In the genomic region with DNA sequence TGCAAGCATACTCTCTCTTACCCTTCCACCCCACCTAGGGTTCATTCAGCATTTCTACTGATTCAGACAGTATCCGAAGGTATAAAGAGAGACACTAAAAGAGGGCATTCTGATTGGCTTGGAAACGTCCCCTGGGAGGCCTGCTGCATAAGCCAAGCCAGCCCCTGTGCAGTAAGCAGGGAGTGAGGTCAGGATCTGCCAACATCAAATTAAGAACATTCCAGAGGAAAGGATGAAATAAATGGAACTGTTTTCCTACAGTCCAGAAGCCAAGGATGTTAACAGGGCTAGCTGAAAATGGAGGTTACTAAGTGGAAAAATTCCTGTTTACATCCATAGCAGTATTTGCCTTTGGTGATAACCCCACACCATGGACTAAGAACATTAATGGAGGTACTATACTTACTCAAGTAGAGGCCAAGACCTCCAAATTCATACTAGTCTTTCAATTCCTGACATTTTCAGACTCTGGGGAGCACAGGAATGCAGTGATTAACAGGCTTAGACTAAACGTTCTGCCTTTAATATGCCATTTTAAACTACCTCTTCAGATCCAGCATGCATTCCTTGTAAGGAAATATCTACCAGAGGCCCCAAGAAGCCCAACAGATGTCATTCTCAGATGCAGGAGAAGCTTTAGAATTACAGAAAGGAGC, we compare ENCODE assay signal across 20 cellular contexts. TPM values are rescaled to one million over a fixed set of nuclear protein-coding genes. Genes with fewer than 3 reads are reported as not detected.
A peak's percentile ranks its signal among the peaks of the same experiment; 100 is the strongest.
DNase-seq lines count a peak whose midpoint lies in the region; ATAC-seq and TF ChIP-seq lines count a peak whose summit lies in the region.
"Had no signal": no experiment of that assay in that cellular context is flagged by ENCODE, and none has a peak within 500 bp of the region (broad histone marks: within the 10 kb centered on the region; RNA-seq: fewer than 3 reads in every experiment).

No MANE protein-coding gene starts in this region.

- TF ChIP-seq POLR2A in vagina (IDR thresholded peaks at IDR 0.05): no peak
- TF ChIP-seq POLR2A in body of pancreas (IDR thresholded peaks at IDR 0.05): no peak

- H3K36me3 Mint-ChIP-seq in nephron (ENCODE audit: low read depth): peaks cover 10% of the 10 kb centered on the region

- H3K27ac ChIP-seq in coronary artery (peak overlapping the region; percentile 10 to 79), vagina (peak overlapping the region; percentile 1), body of pancreas (no peak overlapping the region)
- H3K27ac ChIP-seq: psoas muscle had no signal

- peak overlapping the region in 2 of 3 experiments; percentile 1 to 12 for H3K4me3 Mint-ChIP-seq in nephron
- H3K4me3 Mint-ChIP-seq: activated B cell treated with CpG ODN at 0.5 μM for 24 hours; activated naive CD4-positive, alpha-beta T cell treated with anti-CD3 and anti-CD28 coated beads, Interleukin-2, amount 10 ng/mL, durations not matched to agents 7 days and 5 days; dendritic cell treated with granulocyte-macrophage colony-stimulating factor and Interleukin-4, amounts not matched to agents 40 ng/mL and 50 ng/mL, for 4 days had no signal

- H3K9me3 ChIP-seq in vagina: no peaks in the 10 kb centered on the region
- no peaks in the 10 kb centered on the region for H3K9me3 ChIP-seq in body of pancreas
- H3K9me3 ChIP-seq: mucosa of descending colon, psoas muscle had no signal

- H3K27me3 Mint-ChIP-seq in nephron (ENCODE audit: low read depth): no peaks in the 10 kb centered on the region
- H3K27me3 Mint-ChIP-seq: activated B cell treated with CpG ODN at 0.5 μM for 24 hours; activated naive CD4-positive, alpha-beta T cell treated with anti-CD3 and anti-CD28 coated beads, Interleukin-2, amount 10 ng/mL, durations not matched to agents 7 days and 5 days; dendritic cell treated with granulocyte-macrophage colony-stimulating factor and Interleukin-4, amounts not matched to agents 40 ng/mL and 50 ng/mL, for 4 days had no signal

- H3K4me1 ChIP-seq in vagina (peaks cover 87% of the 10 kb centered on the region), body of pancreas (peaks cover 67% of the 10 kb centered on the region)

- DNase-seq in Right ventricle myocardium inferior (ENCODE audit: missing footprints) (no peak), cardiac septum (ENCODE audit: low spot score) (no peak), coronary artery (ENCODE audit: low spot score) (no peak), vagina (ENCODE audit: extremely low spot score in 2 of 2) (no peak), NCI-H187 (lab: John Stamatoyannopoulos, UW) (no peak), body of pancreas (no peak), HEK293T (ENCODE audit: extremely low spot score) (no peak)
- DNase-seq: activated B cell treated with CpG ODN at 0.5 μM for 24 hours; activated CD8-positive, alpha-beta memory T cell treated with anti-CD3 and anti-CD28 coated beads, Interleukin-2, amount 50 U/mL, for 4 hours; activated naive CD4-positive, alpha-beta T cell treated with anti-CD3 and anti-CD28 coated beads, Interleukin-2, amount 10 ng/mL, durations not matched to agents 7 days and 5 days; Calu3; KBM-7; mucosa of descending colon; NCI-H1417; PC-9; psoas muscle; stimulated activated CD4-positive, alpha-beta T cell treated with anti-CD3 and anti-CD28 coated beads, Interleukin-1b, Interleukin-23, amount 100 ng/mL, for 48 hours; stimulated activated CD8-positive, alpha-beta memory T cell treated with anti-CD3 and anti-CD28 coated beads, Interleukin-4, amount 100 ng/mL, for 48 hours had no signal

- POLR2A ChIA-PET in HEK293T (lab: Yijun Ruan, JAX): interaction anchor here (1.5 kb wide), 1 partner anchor 35 kb away, joined by 3 read pairs; no protein-coding TSS in a partner anchor

- H3K36me3 ChIP-seq in vagina (no peaks in the 10 kb centered on the region), body of pancreas (replicated peaks in 1 of 2; ENCODE audit: insufficient read depth in 1 of 2, low read depth in 2 of 2) (no peaks in the 10 kb centered on the region)

- no peak overlapping the region for H3K4me3 ChIP-seq in coronary artery
- no peak overlapping the region for H3K4me3 ChIP-seq in vagina
- H3K4me3 ChIP-seq in body of pancreas: no peak overlapping the region
- H3K4me3 ChIP-seq: mucosa of descending colon, PC-9, psoas muscle had no signal

- H3K27ac Mint-ChIP-seq in nephron: peak overlapping the region; percentile 74 to 82 (median 74)
- H3K27ac Mint-ChIP-seq: activated B cell treated with CpG ODN at 0.5 μM for 24 hours; activated naive CD4-positive, alpha-beta T cell treated with anti-CD3 and anti-CD28 coated beads, Interleukin-2, amount 10 ng/mL, durations not matched to agents 7 days and 5 days; dendritic cell treated with granulocyte-macrophage colony-stimulating factor and Interleukin-4, amounts not matched to agents 40 ng/mL and 50 ng/mL, for 4 days had no signal

- intact Hi-C loops in Right ventricle myocardium inferior (cut with DNase I): loop anchor here (5.0 kb wide), 1 partner anchor 34 kb away; the partner anchor contains the start of gene NPTN
- intact Hi-C loops in cardiac septum (cut with DNase I): no loop called here
- intact Hi-C loops in vagina (cut with DNase I): no loop called here
- intact Hi-C loops in body of pancreas (cut with DNase I): no loop called here

- peaks cover 59% of the 10 kb centered on the region for H3K4me1 Mint-ChIP-seq in nephron

- TF ChIP-seq CTCF in coronary artery (IDR thresholded peaks at IDR 0.05) (no peak), nephron (IDR thresholded peaks at IDR 0.05; ENCODE audit: unreplicated experiment in 3 of 3) (no peak), vagina (IDR thresholded peaks at IDR 0.05) (no peak), body of pancreas (IDR thresholded peaks at IDR 0.05) (no peak)

- 50 to 53% methylated on average over 3 of the region's 3 CpGs for WGBS in body of pancreas, 2 donors

- CTCF ChIA-PET in HEK293T (lab: Yijun Ruan, JAX): no interaction called here

- ATAC-seq in Right ventricle myocardium inferior (peak; percentile 35), body of pancreas (no peak)
- ATAC-seq: mucosa of descending colon, psoas muscle had no signal

- no peaks in the 10 kb centered on the region for H3K9me3 Mint-ChIP-seq in nephron
- H3K9me3 Mint-ChIP-seq: activated B cell treated with CpG ODN at 0.5 μM for 24 hours; activated naive CD4-positive, alpha-beta T cell treated with anti-CD3 and anti-CD28 coated beads, Interleukin-2, amount 10 ng/mL, durations not matched to agents 7 days and 5 days; dendritic cell treated with granulocyte-macrophage colony-stimulating factor and Interleukin-4, amounts not matched to agents 40 ng/mL and 50 ng/mL, for 4 days had no signal

- H3K27me3 ChIP-seq in vagina (no peaks in the 10 kb centered on the region), body of pancreas (no peaks in the 10 kb centered on the region)

TF ChIP-seq in HEK293T, 16 proteins besides CTCF, POLR2A, EP300 and RAD21:
- TF ChIP-seq CTBP1 (IDR thresholded peaks at IDR 0.05; ENCODE audit: borderline replicate concordance) (no peak), FOXK2 (IDR thresholded peaks at IDR 0.05) (no peak), LEF1 (IDR thresholded peaks at IDR 0.05; ENCODE audit: borderline replicate concordance) (no peak), TARDBP (IDR thresholded peaks at IDR 0.05) (no peak), ELF4 (IDR thresholded peaks at IDR 0.05) (no peak), FOXA1 (IDR thresholded peaks at IDR 0.05) (no peak), L3MBTL2 (conservative IDR thresholded peaks at IDR 0.05) (no peak), HDGF (IDR thresholded peaks at IDR 0.05; ENCODE audit: borderline replicate concordance) (no peak), SUZ12 (IDR thresholded peaks at IDR 0.05) (no peak), PKNOX1 (IDR thresholded peaks at IDR 0.05) (no peak), BHLHE40 (IDR thresholded peaks at IDR 0.05; ENCODE audit: borderline replicate concordance) (no peak), SP1 (IDR thresholded peaks at IDR 0.05) (no peak), NFRKB (IDR thresholded peaks at IDR 0.05) (no peak), ZNF384 (IDR thresholded peaks at IDR 0.05) (no peak), FOXM1 (IDR thresholded peaks at IDR 0.05; ENCODE audit: borderline replicate concordance) (no peak), ARNT (IDR thresholded peaks at IDR 0.05) (no peak)

RNA-seq across cellular contexts. Expression of gene NPTN, which starts 34.5 kb away (rescaled TPM):
- 211 TPM for total RNA-seq in Right ventricle myocardium inferior
- total RNA-seq in cardiac septum: 175 TPM
- total RNA-seq in vagina: 139 TPM
- total RNA-seq in body of pancreas: 10 to 100 TPM; 34.2 to 39.9 TPM

Comparison
In these comparisons a context has a peak if more than half of its experiments do, and no peak if none do; other contexts are left out.
1. H3K27ac ChIP-seq: peak in coronary artery (2 of 2) and vagina (single experiment); none in body of pancreas (0 of 4).